ENCODE assay signal across 8 cellular contexts in genomic region chr3:113514265-113514769, GRCh38. TPM values are rescaled to one million over a fixed set of nuclear protein-coding genes. Genes with fewer than 3 reads are reported as not detected.
DNase-seq lines count a peak whose midpoint lies in the region; ATAC-seq and TF ChIP-seq lines count a peak whose summit lies in the region.

No MANE protein-coding gene starts in this region.

- H3K36me3 ChIP-seq in DND-41 (ENCODE audit: insufficient read depth, low read length) (no peaks in the 10 kb centered on the region; the same call in 1 of the 2 replicates), mammary epithelial cell (ENCODE audit: insufficient read depth, low read length) (no peaks in the 10 kb centered on the region)

- H3K9me3 ChIP-seq in DND-41 (ENCODE audit: insufficient read depth, low read length, severe bottlenecking) (no peaks in the 10 kb centered on the region), mammary epithelial cell (replicated peaks; ENCODE audit: insufficient read depth, low read length) (no peaks in the 10 kb centered on the region)

- H3K4me3 ChIP-seq in DND-41 (ENCODE audit: low read depth in 1 of 2, low read length in 2 of 2) (peak overlapping the region; percentile 54 to 89), mammary epithelial cell (replicated peaks in 1 of 3; ENCODE audit: insufficient read depth in 1 of 3, low read depth in 2 of 3, low read length in 3 of 3) (peak overlapping the region; percentile 65 to 78 (median 71))

- TF ChIP-seq CTCF in DND-41 (IDR thresholded peaks at IDR 0.05; ENCODE audit: borderline replicate concordance, extremely low read depth, low read length, poor library complexity, severe bottlenecking) (no peak), mammary epithelial cell (conservative IDR thresholded peaks at IDR 0.05 in 1 of 2, IDR thresholded peaks at IDR 0.05 in 1 of 2; ENCODE audit: extremely low read depth in 1 of 2, insufficient read depth in 1 of 2, low read depth in 1 of 2, low read length in 2 of 2) (no peak)

- no TSS peak for BruUV-seq in mammary epithelial cell (replicated peaks; lab: Mats Ljungman, UMichigan)

- H3K4me2 ChIP-seq in DND-41 (ENCODE audit: insufficient read depth, low read length) (peak overlapping the region; percentile 85), mammary epithelial cell (ENCODE audit: insufficient read depth, low read depth, low read length) (peak overlapping the region; percentile 81)

- in situ Hi-C loops in mammary epithelial cell (cut with MboI; ENCODE audit: low sequenced_read_pairs in 2 of 2), result no loop called here

- H4K20me1 ChIP-seq in DND-41 (ENCODE audit: insufficient read depth, low read length) (no peaks in the 10 kb centered on the region), mammary epithelial cell (ENCODE audit: insufficient read depth, low read length) (no peaks in the 10 kb centered on the region)

- peak; percentile 5; the same call in 2 of the 3 replicates for ATAC-seq in DND-41 (ENCODE audit: insufficient read depth, low read depth)
- peak; percentile 3 for ATAC-seq in HG03354 (IDR thresholded peaks at IDR 0.05; ENCODE audit: poor library complexity, severe bottlenecking, unreplicated experiment)

- intact Hi-C loops in mammary epithelial cell (cut with micrococcal nuclease), result no loop called here

- H3K9ac ChIP-seq in DND-41 (ENCODE audit: low read depth, low read length), result peak overlapping the region; percentile 72
- peak overlapping the region; percentile 77 for H3K9ac ChIP-seq in mammary epithelial cell (ENCODE audit: insufficient read depth, low read length)

- dilution Hi-C loops in mammary epithelial cell (cut with HindIII; ENCODE audit: low sequenced_read_pairs), result no loop called here

- H3K79me2 ChIP-seq in DND-41 (ENCODE audit: insufficient read depth, low read length) (peaks cover 30% of the 10 kb centered on the region), mammary epithelial cell (ENCODE audit: insufficient read depth, low read length) (peaks cover 44% of the 10 kb centered on the region)

- H3K4me1 ChIP-seq in DND-41 (ENCODE audit: insufficient read depth, low read length), result peaks cover 29% of the 10 kb centered on the region
- H3K4me1 ChIP-seq in mammary epithelial cell (ENCODE audit: insufficient read depth, low read length), result no peaks in the 10 kb centered on the region

- H2AFZ ChIP-seq in DND-41 (ENCODE audit: low read depth, low read length) (peak overlapping the region; percentile 91), mammary epithelial cell (ENCODE audit: low read depth, low read length) (peak overlapping the region; percentile 95)

- CTCF ChIA-PET in mammary epithelial cell (lab: Charles Lee; ENCODE audit: low non-redundant PET), result interaction anchor here (0.5 to 1.1 kb wide), 3 partner anchors 21 to 182 kb away, joined by 3 to 28 read pairs (median 5); partner anchors contain the start of gene USF3

- WGBS in mammary epithelial cell (ENCODE audit: low coverage, missing lambda C conversion rate), result 0% methylated on average over 7 of the region's 9 CpGs

- H3K27me3 ChIP-seq in DND-41 (ENCODE audit: insufficient read depth, low read length, poor library complexity) (peaks cover 4% of the 10 kb centered on the region), mammary epithelial cell (ENCODE audit: insufficient read depth, low read length) (no peaks in the 10 kb centered on the region)

- H3K27ac ChIP-seq in DND-41 (ENCODE audit: low read length) (peak overlapping the region; percentile 73), mammary epithelial cell (ENCODE audit: insufficient read depth, low read depth, low read length) (peak overlapping the region; percentile 55)

- no peak for DNase-seq in DND-41
- no peak for DNase-seq in mammary epithelial cell
- DNase-seq in midbrain (lab: John Stamatoyannopoulos, UW), result peak; percentile 19
- DNase-seq in AG08395 (ENCODE audit: low spot score), result no peak
- no peak for DNase-seq in nucleus accumbens (lab: John Stamatoyannopoulos, UW)
- no peak for DNase-seq in NCI-H187 (lab: John Stamatoyannopoulos, UW)
- DNase-seq in NCI-H510A (lab: John Stamatoyannopoulos, UW), result no peak

RNA-seq across cellular contexts. Expression of gene SPICE1, which starts 0.6 kb away (rescaled TPM):
- total RNA-seq in mammary epithelial cell, result 10 to 100 TPM; 11.4 to 14.2 TPM
- polyA plus RNA-seq in mammary epithelial cell, result 4.3 TPM
- 14.1 TPM for polyA minus RNA-seq in mammary epithelial cell

RNA-seq across cellular contexts. Expression of gene SIDT1, which starts 18.0 kb away (rescaled TPM):
- total RNA-seq in mammary epithelial cell, result not detected
- 0.08 TPM for polyA plus RNA-seq in mammary epithelial cell
- polyA minus RNA-seq in mammary epithelial cell, result not detected
